12 cellular contexts compared by ENCODE assay signal in genomic region chr1:202134645-202135172, GRCh38. TPM values are rescaled to one million over a fixed set of nuclear protein-coding genes. Genes with fewer than 3 reads are reported as not detected.
DNase-seq lines count a peak whose midpoint lies in the region; ATAC-seq and TF ChIP-seq lines count a peak whose summit lies in the region.
"Had no signal": no experiment of that assay in that cellular context is flagged by ENCODE, and none has a peak within 500 bp of the region (broad histone marks: within the 10 kb centered on the region; RNA-seq: fewer than 3 reads in every experiment).

No MANE protein-coding gene starts in this region.

- peaks cover 17% of the 10 kb centered on the region for H3K79me2 ChIP-seq in GM23338 (replicated peaks; ENCODE audit: insufficient read depth)

- H3K4me3 ChIP-seq in coronary artery (no peak overlapping the region), GM23338 (no peak overlapping the region)
- no peak overlapping the region for H3K4me3 ChIP-seq in effector memory CD4-positive, alpha-beta T cell (ENCODE audit: insufficient read depth, low read depth, low read length, poor library complexity, severe bottlenecking)

- no peaks in the 10 kb centered on the region for H3K27me3 ChIP-seq in effector memory CD4-positive, alpha-beta T cell (replicated peaks; ENCODE audit: control insufficient read depth, insufficient read depth, low read length, poor library complexity, severe bottlenecking)
- H3K27me3 ChIP-seq in GM23338 (ENCODE audit: insufficient read depth), result no peaks in the 10 kb centered on the region
- H3K27me3 ChIP-seq: brain microvascular endothelial cell had no signal

- H3K27ac ChIP-seq in coronary artery (peak overlapping the region; percentile 55 to 65), GM23338 (ENCODE audit: low read depth) (no peak overlapping the region)
- no peak overlapping the region for H3K27ac ChIP-seq in effector memory CD4-positive, alpha-beta T cell (ENCODE audit: insufficient read depth, low read length, poor library complexity, severe bottlenecking)
- H3K27ac ChIP-seq: brain microvascular endothelial cell had no signal

- peaks cover 9% of the 10 kb centered on the region for H3K4me1 Mint-ChIP-seq in type B pancreatic cell (ENCODE audit: unreplicated experiment)
- peaks cover 0 to 6% of the 10 kb centered on the region in 2 donors for H3K4me1 Mint-ChIP-seq in natural killer cell treated with Interleukin-12 subunit alpha and Interleukin-12 subunit beta and Interleukin-15 and Interleukin-18, amount 100 ng/mL, for 72 hours (ENCODE audit: low read depth in 2 of 2)
- H3K4me1 Mint-ChIP-seq in GM23338, result peaks cover 26% of the 10 kb centered on the region

- no peaks in the 10 kb centered on the region for H3K27me3 Mint-ChIP-seq in type B pancreatic cell
- H3K27me3 Mint-ChIP-seq in natural killer cell treated with Interleukin-12 subunit alpha and Interleukin-12 subunit beta and Interleukin-15 and Interleukin-18, amount 100 ng/mL, for 72 hours, result no peaks in the 10 kb centered on the region
- peaks cover 4% of the 10 kb centered on the region for H3K27me3 Mint-ChIP-seq in GM23338 (ENCODE audit: insufficient read depth, low read depth, poor library complexity)
- H3K27me3 Mint-ChIP-seq: CD4-positive, alpha-beta memory T cell had no signal

- no peaks in the 10 kb centered on the region for H3K9me2 ChIP-seq in GM23338 (ENCODE audit: insufficient read depth)

- no peaks in the 10 kb centered on the region for H3K9me3 Mint-ChIP-seq in type B pancreatic cell
- H3K9me3 Mint-ChIP-seq in natural killer cell treated with Interleukin-12 subunit alpha and Interleukin-12 subunit beta and Interleukin-15 and Interleukin-18, amount 100 ng/mL, for 72 hours, result no peaks in the 10 kb centered on the region
- no peaks in the 10 kb centered on the region for H3K9me3 Mint-ChIP-seq in GM23338
- H3K9me3 Mint-ChIP-seq: CD4-positive, alpha-beta memory T cell; immature natural killer cell had no signal

- peaks cover 51% of the 10 kb centered on the region for H3K36me3 ChIP-seq in effector memory CD4-positive, alpha-beta T cell (ENCODE audit: control insufficient read depth, insufficient read depth, low read length)
- H3K36me3 ChIP-seq in GM23338 (ENCODE audit: insufficient read depth), result no peaks in the 10 kb centered on the region; the same call in 1 of the 2 replicates

- H3K4me1 ChIP-seq in effector memory CD4-positive, alpha-beta T cell (ENCODE audit: control insufficient read depth, insufficient read depth, low read length, poor library complexity, severe bottlenecking), result peaks cover 6% of the 10 kb centered on the region
- H3K4me1 ChIP-seq in GM23338 (ENCODE audit: insufficient read depth), result peaks cover 4% of the 10 kb centered on the region; the same call in 1 of the 2 replicates

- no peak for DNase-seq in coronary artery (ENCODE audit: low spot score)
- DNase-seq in mucosa of gallbladder (ENCODE audit: low spot score), result peak; percentile 59
- DNase-seq in type B pancreatic cell (ENCODE audit: extremely low spot score, unreplicated experiment), result no peak
- no peak for DNase-seq in natural killer cell treated with Interleukin-12 subunit alpha and Interleukin-12 subunit beta and Interleukin-15 and Interleukin-18, amount 100 ng/mL, for 72 hours (ENCODE audit: low spot score)
- no peak for DNase-seq in effector memory CD4-positive, alpha-beta T cell
- DNase-seq in GM23338 (ENCODE audit: low spot score), result no peak

- H3K9me3 ChIP-seq in effector memory CD4-positive, alpha-beta T cell (ENCODE audit: control insufficient read depth, low read length), result no peaks in the 10 kb centered on the region

- H4K20me1 ChIP-seq in GM23338 (replicated peaks; ENCODE audit: insufficient read depth), result no peaks in the 10 kb centered on the region; the same call in 1 of the 2 replicates

- no peak for ATAC-seq in natural killer cell treated with Interleukin-12 subunit alpha and Interleukin-12 subunit beta and Interleukin-15 and Interleukin-18, amount 100 ng/mL, for 72 hours
- no peak for ATAC-seq in GM23338

- no peak overlapping the region for H3K4me2 ChIP-seq in GM23338

- peaks cover 9% of the 10 kb centered on the region; the same call in 1 of the 2 replicates for H3F3A ChIP-seq in GM23338 (replicated peaks; ENCODE audit: low read depth)

- H3K36me3 Mint-ChIP-seq in type B pancreatic cell (no peaks in the 10 kb centered on the region), GM23338 (ENCODE audit: low read depth) (peaks cover 35% of the 10 kb centered on the region)
- no peaks in the 10 kb centered on the region for H3K36me3 Mint-ChIP-seq in natural killer cell treated with Interleukin-12 subunit alpha and Interleukin-12 subunit beta and Interleukin-15 and Interleukin-18, amount 100 ng/mL, for 72 hours

- no peak for TF ChIP-seq CTCF in coronary artery (IDR thresholded peaks at IDR 0.05)
- TF ChIP-seq CTCF in type B pancreatic cell (conservative IDR thresholded peaks at IDR 0.05), result no peak
- no peak for TF ChIP-seq CTCF in GM23338 (conservative IDR thresholded peaks at IDR 0.05; ENCODE audit: low read depth in 2 of 2)

- H2AFZ ChIP-seq in GM23338, result no peak overlapping the region

- H3K4me3 Mint-ChIP-seq in type B pancreatic cell, result peak overlapping the region; percentile 31
- no peak overlapping the region for H3K4me3 Mint-ChIP-seq in natural killer cell treated with Interleukin-12 subunit alpha and Interleukin-12 subunit beta and Interleukin-15 and Interleukin-18, amount 100 ng/mL, for 72 hours
- no peak overlapping the region for H3K4me3 Mint-ChIP-seq in GM23338
- H3K4me3 Mint-ChIP-seq: CD4-positive, alpha-beta memory T cell; immature natural killer cell had no signal

- H3K27ac Mint-ChIP-seq in type B pancreatic cell (peak overlapping the region; percentile 36), GM23338 (no peak overlapping the region; the same call in 1 of the 2 replicates)
- no peak overlapping the region for H3K27ac Mint-ChIP-seq in natural killer cell treated with Interleukin-12 subunit alpha and Interleukin-12 subunit beta and Interleukin-15 and Interleukin-18, amount 100 ng/mL, for 72 hours

TF ChIP-seq in GM23338, 12 proteins besides CTCF, POLR2A, EP300 and RAD21 (continues in another document):
- TF ChIP-seq ETS1 (IDR thresholded peaks at IDR 0.05), result no peak
- TF ChIP-seq EZH2 (IDR thresholded peaks at IDR 0.05; ENCODE audit: low read depth, unreplicated experiment), result no peak
- TF ChIP-seq NANOG (IDR thresholded peaks at IDR 0.05; ENCODE audit: borderline replicate concordance), result no peak
- TF ChIP-seq JUNB (IDR thresholded peaks at IDR 0.05; ENCODE audit: unreplicated experiment), result no peak
- TF ChIP-seq POLR2AphosphoS5 (IDR thresholded peaks at IDR 0.05; ENCODE audit: low read depth), result no peak
- TF ChIP-seq CREB1 (CRISPR knock-in tag; IDR thresholded peaks at IDR 0.05; ENCODE audit: low read depth), result no peak
- no peak for TF ChIP-seq ZNF114 (CRISPR knock-in tag; IDR thresholded peaks at IDR 0.05)
- no peak for TF ChIP-seq ZNF331 (CRISPR knock-in tag; IDR thresholded peaks at IDR 0.05; ENCODE audit: low read depth)

RNA-seq across cellular contexts. Expression of gene ARL8A, which starts 9.8 kb away (rescaled TPM):
- total RNA-seq in mucosa of gallbladder (89.5 TPM), type B pancreatic cell (ENCODE audit: low replicate concordance) (58.6 and 69.1 TPM in 2 replicates)
- total RNA-seq in natural killer cell treated with Interleukin-12 subunit alpha and Interleukin-12 subunit beta and Interleukin-15 and Interleukin-18, amount 100 ng/mL, for 72 hours, result 10 to 100 TPM; 68.0 to 80.0 TPM
- total RNA-seq in GM23338 (2014; rRNA removed; shearing (Covaris generic)), result 29.7 and 30.3 TPM in 2 replicates
- 28.5 and 32.7 TPM in 2 replicates for polyA plus RNA-seq in GM23338 (2016; fragmentation: Nextera tagmentation; extraction: Ambion mirVana)

RNA-seq across cellular contexts. Expression of gene GPR37L1, which starts 12.0 kb away (rescaled TPM):
- total RNA-seq in mucosa of gallbladder (0.14 TPM), type B pancreatic cell (ENCODE audit: low replicate concordance) (0.12 and 0.24 TPM in 2 replicates)
- not detected for total RNA-seq in natural killer cell treated with Interleukin-12 subunit alpha and Interleukin-12 subunit beta and Interleukin-15 and Interleukin-18, amount 100 ng/mL, for 72 hours
- total RNA-seq in GM23338 (2014; rRNA removed; shearing (Covaris generic)), result 0.21 TPM in 1 of 2 replicates, not detected in the other
- polyA plus RNA-seq in GM23338 (2016; fragmentation: Nextera tagmentation; extraction: Ambion mirVana), result 0.08 and 0.19 TPM in 2 replicates
- total RNA-seq: CD4-positive, alpha-beta memory T cell; MCF 10A; myocyte had no signal

RNA-seq across cellular contexts. Expression of gene PTPN7, which starts 25.7 kb away (rescaled TPM):
- total RNA-seq in mucosa of gallbladder, result 9.3 TPM
- total RNA-seq in type B pancreatic cell (ENCODE audit: low replicate concordance), result 0.29 TPM in 1 of 2 replicates, not detected in the other
- total RNA-seq in natural killer cell treated with Interleukin-12 subunit alpha and Interleukin-12 subunit beta and Interleukin-15 and Interleukin-18, amount 100 ng/mL, for 72 hours, result 100 to 1,000 TPM; 227 to 312 TPM
- total RNA-seq in GM23338 (2014; rRNA removed; shearing (Covaris generic)), result 0.12 TPM in 1 of 2 replicates, not detected in the other
- polyA plus RNA-seq in GM23338 (2016; fragmentation: Nextera tagmentation; extraction: Ambion mirVana), result 0.33 TPM in 1 of 2 replicates, not detected in the other
- total RNA-seq: frontal cortex, MCF 10A, myocyte had no signal

RNA-seq across cellular contexts. Expression of gene LGR6, which starts 58.9 kb away (rescaled TPM):
- total RNA-seq in mucosa of gallbladder, result 60.7 TPM
- total RNA-seq in type B pancreatic cell (ENCODE audit: low replicate concordance), result 2.8 and 6.9 TPM in 2 replicates
- 1 to 10 TPM; 5.8 to 5.9 TPM for total RNA-seq in natural killer cell treated with Interleukin-12 subunit alpha and Interleukin-12 subunit beta and Interleukin-15 and Interleukin-18, amount 100 ng/mL, for 72 hours
- 0.58 and 0.66 TPM in 2 replicates for total RNA-seq in GM23338 (2014; rRNA removed; shearing (Covaris generic))
- 0.89 and 0.96 TPM in 2 replicates for polyA plus RNA-seq in GM23338 (2016; fragmentation: Nextera tagmentation; extraction: Ambion mirVana)

Comparison
In these comparisons a context has a peak if more than half of its experiments do, and no peak if none do; other contexts are left out.
1. H3K27ac ChIP-seq: peak in coronary artery (2 of 2); none in effector memory CD4-positive, alpha-beta T cell (single experiment) and GM23338 (single experiment).
2. RNA of gene PTPN7, which starts 25.7 kb away (total RNA-seq): 227 to 312 TPM in natural killer cell treated with Interleukin-12 subunit alpha and Interleukin-12 subunit beta and Interleukin-15 and Interleukin-18, amount 100 ng/mL, for 72 hours; 9.3 TPM in mucosa of gallbladder (single experiment), 0.29 TPM in type B pancreatic cell and 0.12 TPM in GM23338; every median in the first group is over 10 times any median in the second.